ENCODE assay signal across 1 cellular context in the genomic region with DNA sequence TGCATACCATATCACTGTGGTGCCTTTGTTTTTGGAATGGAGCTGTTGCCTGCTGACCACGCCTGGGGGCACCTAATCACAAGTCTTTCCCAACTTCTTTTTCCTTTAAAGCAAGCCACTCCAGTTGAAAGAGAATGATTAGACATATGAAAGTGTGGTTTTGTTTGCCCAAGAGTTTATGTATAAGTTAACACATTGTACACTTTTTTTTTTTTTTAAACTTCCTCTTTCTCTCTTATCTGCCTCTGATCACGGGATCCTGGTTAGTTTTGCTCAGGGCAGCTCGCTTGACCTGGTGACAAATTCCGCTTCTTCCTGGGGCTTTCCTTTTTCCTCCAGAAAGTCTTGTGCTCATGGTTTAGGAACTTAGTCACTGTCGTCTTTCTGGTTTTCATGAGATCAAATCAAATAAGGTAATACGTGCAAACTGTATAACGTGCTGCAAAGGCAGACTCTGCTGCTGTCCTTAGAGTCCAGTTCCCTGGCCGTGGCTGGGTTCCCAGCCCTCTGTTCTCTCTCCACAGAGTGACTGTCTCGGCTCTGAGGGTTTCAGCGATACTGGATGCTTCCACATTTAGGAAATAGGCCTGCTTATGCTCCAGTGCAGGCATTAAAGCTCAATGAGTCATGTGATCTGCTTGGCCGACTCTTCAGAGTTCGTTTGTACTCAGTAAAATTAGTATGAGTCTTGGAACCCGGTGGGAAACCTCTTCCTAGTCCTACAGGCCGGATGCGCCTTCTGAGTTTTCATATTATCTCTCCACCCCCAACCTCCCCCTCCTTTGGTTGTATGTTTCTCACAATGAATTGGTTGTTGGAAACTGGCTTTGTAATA.
A peak's percentile ranks its signal among the peaks of the same experiment; 100 is the strongest.
TF ChIP-seq lines count a peak whose summit lies in the region.

No MANE protein-coding gene starts in this region.

TF ChIP-seq in HepG2, 621 proteins besides CTCF, POLR2A, EP300 and RAD21 (continued from another document):
- TF ChIP-seq, protein P1, sequence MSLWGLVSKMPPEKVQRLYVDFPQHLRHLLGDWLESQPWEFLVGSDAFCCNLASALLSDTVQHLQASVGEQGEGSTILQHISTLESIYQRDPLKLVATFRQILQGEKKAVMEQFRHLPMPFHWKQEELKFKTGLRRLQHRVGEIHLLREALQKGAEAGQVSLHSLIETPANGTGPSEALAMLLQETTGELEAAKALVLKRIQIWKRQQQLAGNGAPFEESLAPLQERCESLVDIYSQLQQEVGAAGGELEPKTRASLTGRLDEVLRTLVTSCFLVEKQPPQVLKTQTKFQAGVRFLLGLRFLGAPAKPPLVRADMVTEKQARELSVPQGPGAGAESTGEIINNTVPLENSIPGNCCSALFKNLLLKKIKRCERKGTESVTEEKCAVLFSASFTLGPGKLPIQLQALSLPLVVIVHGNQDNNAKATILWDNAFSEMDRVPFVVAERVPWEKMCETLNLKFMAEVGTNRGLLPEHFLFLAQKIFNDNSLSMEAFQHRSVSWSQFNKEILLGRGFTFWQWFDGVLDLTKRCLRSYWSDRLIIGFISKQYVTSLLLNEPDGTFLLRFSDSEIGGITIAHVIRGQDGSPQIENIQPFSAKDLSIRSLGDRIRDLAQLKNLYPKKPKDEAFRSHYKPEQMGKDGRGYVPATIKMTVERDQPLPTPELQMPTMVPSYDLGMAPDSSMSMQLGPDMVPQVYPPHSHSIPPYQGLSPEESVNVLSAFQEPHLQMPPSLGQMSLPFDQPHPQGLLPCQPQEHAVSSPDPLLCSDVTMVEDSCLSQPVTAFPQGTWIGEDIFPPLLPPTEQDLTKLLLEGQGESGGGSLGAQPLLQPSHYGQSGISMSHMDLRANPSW (CRISPR knock-in tag; IDR thresholded peaks at IDR 0.05; ENCODE audit: borderline replicate concordance): no peak
- TF ChIP-seq, protein P2, sequence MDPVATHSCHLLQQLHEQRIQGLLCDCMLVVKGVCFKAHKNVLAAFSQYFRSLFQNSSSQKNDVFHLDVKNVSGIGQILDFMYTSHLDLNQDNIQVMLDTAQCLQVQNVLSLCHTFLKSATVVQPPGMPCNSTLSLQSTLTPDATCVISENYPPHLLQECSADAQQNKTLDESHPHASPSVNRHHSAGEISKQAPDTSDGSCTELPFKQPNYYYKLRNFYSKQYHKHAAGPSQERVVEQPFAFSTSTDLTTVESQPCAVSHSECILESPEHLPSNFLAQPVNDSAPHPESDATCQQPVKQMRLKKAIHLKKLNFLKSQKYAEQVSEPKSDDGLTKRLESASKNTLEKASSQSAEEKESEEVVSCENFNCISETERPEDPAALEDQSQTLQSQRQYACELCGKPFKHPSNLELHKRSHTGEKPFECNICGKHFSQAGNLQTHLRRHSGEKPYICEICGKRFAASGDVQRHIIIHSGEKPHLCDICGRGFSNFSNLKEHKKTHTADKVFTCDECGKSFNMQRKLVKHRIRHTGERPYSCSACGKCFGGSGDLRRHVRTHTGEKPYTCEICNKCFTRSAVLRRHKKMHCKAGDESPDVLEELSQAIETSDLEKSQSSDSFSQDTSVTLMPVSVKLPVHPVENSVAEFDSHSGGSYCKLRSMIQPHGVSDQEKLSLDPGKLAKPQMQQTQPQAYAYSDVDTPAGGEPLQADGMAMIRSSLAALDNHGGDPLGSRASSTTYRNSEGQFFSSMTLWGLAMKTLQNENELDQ (CRISPR knock-in tag; IDR thresholded peaks at IDR 0.05; ENCODE audit: borderline replicate concordance): no peak
- TF ChIP-seq RFX5 (IDR thresholded peaks at IDR 0.05; ENCODE audit: low read depth, low read length) (no peak), HNRNPUL1 (IDR thresholded peaks at IDR 0.05; ENCODE audit: low read depth, low read length) (no peak), SOX5 (CRISPR knock-in tag; IDR thresholded peaks at IDR 0.05; ENCODE audit: borderline replicate concordance) (peak; percentile 51; the same call in 1 of the 2 replicates), ZNF230 (CRISPR knock-in tag; IDR thresholded peaks at IDR 0.05) (no peak), PHF20 (CRISPR knock-in tag; IDR thresholded peaks at IDR 0.05) (no peak), ZFP82 (CRISPR knock-in tag; IDR thresholded peaks at IDR 0.05; ENCODE audit: borderline replicate concordance) (no peak), ZBTB20 (CRISPR knock-in tag; IDR thresholded peaks at IDR 0.05; ENCODE audit: borderline replicate concordance, low read depth) (0 out of 2 replicates have a peak, but pooled peaks have one; percentile 21), ZFP90 (CRISPR knock-in tag; IDR thresholded peaks at IDR 0.05; ENCODE audit: borderline replicate concordance) (no peak), ZFP41 (CRISPR knock-in tag; IDR thresholded peaks at IDR 0.05; ENCODE audit: borderline replicate concordance) (no peak), ZFAT (CRISPR knock-in tag; conservative IDR thresholded peaks at IDR 0.05) (no peak), MATR3 (CRISPR knock-in tag; IDR thresholded peaks at IDR 0.05) (no peak)
- TF ChIP-seq, protein P3, sequence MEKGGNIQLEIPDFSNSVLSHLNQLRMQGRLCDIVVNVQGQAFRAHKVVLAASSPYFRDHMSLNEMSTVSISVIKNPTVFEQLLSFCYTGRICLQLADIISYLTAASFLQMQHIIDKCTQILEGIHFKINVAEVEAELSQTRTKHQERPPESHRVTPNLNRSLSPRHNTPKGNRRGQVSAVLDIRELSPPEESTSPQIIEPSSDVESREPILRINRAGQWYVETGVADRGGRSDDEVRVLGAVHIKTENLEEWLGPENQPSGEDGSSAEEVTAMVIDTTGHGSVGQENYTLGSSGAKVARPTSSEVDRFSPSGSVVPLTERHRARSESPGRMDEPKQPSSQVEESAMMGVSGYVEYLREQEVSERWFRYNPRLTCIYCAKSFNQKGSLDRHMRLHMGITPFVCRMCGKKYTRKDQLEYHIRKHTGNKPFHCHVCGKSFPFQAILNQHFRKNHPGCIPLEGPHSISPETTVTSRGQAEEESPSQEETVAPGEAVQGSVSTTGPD (CRISPR knock-in tag; IDR thresholded peaks at IDR 0.05): no peak
- TF ChIP-seq, protein P4, sequence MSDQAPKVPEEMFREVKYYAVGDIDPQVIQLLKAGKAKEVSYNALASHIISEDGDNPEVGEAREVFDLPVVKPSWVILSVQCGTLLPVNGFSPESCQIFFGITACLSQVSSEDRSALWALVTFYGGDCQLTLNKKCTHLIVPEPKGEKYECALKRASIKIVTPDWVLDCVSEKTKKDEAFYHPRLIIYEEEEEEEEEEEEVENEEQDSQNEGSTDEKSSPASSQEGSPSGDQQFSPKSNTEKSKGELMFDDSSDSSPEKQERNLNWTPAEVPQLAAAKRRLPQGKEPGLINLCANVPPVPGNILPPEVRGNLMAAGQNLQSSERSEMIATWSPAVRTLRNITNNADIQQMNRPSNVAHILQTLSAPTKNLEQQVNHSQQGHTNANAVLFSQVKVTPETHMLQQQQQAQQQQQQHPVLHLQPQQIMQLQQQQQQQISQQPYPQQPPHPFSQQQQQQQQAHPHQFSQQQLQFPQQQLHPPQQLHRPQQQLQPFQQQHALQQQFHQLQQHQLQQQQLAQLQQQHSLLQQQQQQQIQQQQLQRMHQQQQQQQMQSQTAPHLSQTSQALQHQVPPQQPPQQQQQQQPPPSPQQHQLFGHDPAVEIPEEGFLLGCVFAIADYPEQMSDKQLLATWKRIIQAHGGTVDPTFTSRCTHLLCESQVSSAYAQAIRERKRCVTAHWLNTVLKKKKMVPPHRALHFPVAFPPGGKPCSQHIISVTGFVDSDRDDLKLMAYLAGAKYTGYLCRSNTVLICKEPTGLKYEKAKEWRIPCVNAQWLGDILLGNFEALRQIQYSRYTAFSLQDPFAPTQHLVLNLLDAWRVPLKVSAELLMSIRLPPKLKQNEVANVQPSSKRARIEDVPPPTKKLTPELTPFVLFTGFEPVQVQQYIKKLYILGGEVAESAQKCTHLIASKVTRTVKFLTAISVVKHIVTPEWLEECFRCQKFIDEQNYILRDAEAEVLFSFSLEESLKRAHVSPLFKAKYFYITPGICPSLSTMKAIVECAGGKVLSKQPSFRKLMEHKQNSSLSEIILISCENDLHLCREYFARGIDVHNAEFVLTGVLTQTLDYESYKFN (CRISPR knock-in tag; conservative IDR thresholded peaks at IDR 0.05): no peak; the same call in none of the 2 replicates
- TF ChIP-seq, protein P5, sequence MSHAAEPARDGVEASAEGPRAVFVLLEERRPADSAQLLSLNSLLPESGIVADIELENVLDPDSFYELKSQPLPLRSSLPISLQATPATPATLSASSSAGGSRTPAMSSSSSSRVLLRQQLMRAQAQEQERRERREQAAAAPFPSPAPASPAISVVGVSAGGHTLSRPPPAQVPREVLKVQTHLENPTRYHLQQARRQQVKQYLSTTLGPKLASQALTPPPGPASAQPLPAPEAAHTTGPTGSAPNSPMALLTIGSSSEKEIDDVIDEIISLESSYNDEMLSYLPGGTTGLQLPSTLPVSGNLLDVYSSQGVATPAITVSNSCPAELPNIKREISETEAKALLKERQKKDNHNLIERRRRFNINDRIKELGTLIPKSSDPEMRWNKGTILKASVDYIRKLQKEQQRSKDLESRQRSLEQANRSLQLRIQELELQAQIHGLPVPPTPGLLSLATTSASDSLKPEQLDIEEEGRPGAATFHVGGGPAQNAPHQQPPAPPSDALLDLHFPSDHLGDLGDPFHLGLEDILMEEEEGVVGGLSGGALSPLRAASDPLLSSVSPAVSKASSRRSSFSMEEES (CRISPR knock-in tag; IDR thresholded peaks at IDR 0.05): peak; percentile 82
- TF ChIP-seq, protein P6, sequence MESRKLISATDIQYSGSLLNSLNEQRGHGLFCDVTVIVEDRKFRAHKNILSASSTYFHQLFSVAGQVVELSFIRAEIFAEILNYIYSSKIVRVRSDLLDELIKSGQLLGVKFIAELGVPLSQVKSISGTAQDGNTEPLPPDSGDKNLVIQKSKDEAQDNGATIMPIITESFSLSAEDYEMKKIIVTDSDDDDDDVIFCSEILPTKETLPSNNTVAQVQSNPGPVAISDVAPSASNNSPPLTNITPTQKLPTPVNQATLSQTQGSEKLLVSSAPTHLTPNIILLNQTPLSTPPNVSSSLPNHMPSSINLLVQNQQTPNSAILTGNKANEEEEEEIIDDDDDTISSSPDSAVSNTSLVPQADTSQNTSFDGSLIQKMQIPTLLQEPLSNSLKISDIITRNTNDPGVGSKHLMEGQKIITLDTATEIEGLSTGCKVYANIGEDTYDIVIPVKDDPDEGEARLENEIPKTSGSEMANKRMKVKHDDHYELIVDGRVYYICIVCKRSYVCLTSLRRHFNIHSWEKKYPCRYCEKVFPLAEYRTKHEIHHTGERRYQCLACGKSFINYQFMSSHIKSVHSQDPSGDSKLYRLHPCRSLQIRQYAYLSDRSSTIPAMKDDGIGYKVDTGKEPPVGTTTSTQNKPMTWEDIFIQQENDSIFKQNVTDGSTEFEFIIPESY (CRISPR knock-in tag; IDR thresholded peaks at IDR 0.05): no peak
- TF ChIP-seq, protein P7, sequence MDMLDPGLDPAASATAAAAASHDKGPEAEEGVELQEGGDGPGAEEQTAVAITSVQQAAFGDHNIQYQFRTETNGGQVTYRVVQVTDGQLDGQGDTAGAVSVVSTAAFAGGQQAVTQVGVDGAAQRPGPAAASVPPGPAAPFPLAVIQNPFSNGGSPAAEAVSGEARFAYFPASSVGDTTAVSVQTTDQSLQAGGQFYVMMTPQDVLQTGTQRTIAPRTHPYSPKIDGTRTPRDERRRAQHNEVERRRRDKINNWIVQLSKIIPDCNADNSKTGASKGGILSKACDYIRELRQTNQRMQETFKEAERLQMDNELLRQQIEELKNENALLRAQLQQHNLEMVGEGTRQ (IDR thresholded peaks at IDR 0.05; ENCODE audit: low read depth, low read length): 0 out of 2 replicates have a peak, but pooled peaks have one; percentile 19
- TF ChIP-seq, protein P7 (CRISPR knock-in tag; IDR thresholded peaks at IDR 0.05; ENCODE audit: borderline replicate concordance): no peak; the same call in 1 of the 2 replicates
- TF ChIP-seq, protein P8, sequence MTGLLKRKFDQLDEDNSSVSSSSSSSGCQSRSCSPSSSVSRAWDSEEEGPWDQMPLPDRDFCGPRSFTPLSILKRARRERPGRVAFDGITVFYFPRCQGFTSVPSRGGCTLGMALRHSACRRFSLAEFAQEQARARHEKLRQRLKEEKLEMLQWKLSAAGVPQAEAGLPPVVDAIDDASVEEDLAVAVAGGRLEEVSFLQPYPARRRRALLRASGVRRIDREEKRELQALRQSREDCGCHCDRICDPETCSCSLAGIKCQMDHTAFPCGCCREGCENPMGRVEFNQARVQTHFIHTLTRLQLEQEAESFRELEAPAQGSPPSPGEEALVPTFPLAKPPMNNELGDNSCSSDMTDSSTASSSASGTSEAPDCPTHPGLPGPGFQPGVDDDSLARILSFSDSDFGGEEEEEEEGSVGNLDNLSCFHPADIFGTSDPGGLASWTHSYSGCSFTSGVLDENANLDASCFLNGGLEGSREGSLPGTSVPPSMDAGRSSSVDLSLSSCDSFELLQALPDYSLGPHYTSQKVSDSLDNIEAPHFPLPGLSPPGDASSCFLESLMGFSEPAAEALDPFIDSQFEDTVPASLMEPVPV (CRISPR knock-in tag; IDR thresholded peaks at IDR 0.05): no peak
- TF ChIP-seq, protein P9, sequence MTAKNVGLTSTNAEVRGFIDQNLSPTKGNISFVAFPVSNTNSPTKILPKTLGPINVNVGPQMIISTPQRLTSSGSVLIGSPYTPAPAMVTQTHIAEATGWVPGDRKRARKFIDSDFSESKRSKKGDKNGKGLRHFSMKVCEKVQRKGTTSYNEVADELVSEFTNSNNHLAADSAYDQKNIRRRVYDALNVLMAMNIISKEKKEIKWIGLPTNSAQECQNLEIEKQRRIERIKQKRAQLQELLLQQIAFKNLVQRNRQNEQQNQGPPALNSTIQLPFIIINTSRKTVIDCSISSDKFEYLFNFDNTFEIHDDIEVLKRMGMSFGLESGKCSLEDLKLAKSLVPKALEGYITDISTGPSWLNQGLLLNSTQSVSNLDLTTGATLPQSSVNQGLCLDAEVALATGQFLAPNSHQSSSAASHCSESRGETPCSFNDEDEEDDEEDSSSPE (CRISPR knock-in tag; IDR thresholded peaks at IDR 0.05): no peak
- TF ChIP-seq, protein P10, sequence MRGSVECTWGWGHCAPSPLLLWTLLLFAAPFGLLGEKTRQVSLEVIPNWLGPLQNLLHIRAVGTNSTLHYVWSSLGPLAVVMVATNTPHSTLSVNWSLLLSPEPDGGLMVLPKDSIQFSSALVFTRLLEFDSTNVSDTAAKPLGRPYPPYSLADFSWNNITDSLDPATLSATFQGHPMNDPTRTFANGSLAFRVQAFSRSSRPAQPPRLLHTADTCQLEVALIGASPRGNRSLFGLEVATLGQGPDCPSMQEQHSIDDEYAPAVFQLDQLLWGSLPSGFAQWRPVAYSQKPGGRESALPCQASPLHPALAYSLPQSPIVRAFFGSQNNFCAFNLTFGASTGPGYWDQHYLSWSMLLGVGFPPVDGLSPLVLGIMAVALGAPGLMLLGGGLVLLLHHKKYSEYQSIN (CRISPR knock-in tag; IDR thresholded peaks at IDR 0.05; ENCODE audit: borderline replicate concordance): no peak
- TF ChIP-seq, protein P11, sequence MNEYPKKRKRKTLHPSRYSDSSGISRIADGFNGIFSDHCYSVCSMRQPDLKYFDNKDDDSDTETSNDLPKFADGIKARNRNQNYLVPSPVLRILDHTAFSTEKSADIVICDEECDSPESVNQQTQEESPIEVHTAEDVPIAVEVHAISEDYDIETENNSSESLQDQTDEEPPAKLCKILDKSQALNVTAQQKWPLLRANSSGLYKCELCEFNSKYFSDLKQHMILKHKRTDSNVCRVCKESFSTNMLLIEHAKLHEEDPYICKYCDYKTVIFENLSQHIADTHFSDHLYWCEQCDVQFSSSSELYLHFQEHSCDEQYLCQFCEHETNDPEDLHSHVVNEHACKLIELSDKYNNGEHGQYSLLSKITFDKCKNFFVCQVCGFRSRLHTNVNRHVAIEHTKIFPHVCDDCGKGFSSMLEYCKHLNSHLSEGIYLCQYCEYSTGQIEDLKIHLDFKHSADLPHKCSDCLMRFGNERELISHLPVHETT (CRISPR knock-in tag; conservative IDR thresholded peaks at IDR 0.05): no peak
